Comparison of ENCODE assay signal across 1 cellular context in genomic region chr3:50568947-50569749, GRCh38.
A peak's percentile ranks its signal among the peaks of the same experiment; 100 is the strongest.
TF ChIP-seq lines count a peak whose summit lies in the region.

TSS of gene HEMK1 (plus strand) at chr3:50569522. CDS start at chr3:50571105, 1,583 bp downstream.

TF ChIP-seq in SK-N-SH, 30 proteins besides CTCF, POLR2A, EP300 and RAD21 (continued from another document):
- TF ChIP-seq EZH2phosphoT487 (IDR thresholded peaks at IDR 0.05; ENCODE audit: borderline replicate concordance, low read depth), result no peak
- TF ChIP-seq IRF3 (IDR thresholded peaks at IDR 0.05; ENCODE audit: low read depth, low read length), result no peak
- peak; percentile 54 for TF ChIP-seq USF1 (IDR thresholded peaks at IDR 0.05; ENCODE audit: borderline replicate concordance, low read depth)
- TF ChIP-seq RFX5 (IDR thresholded peaks at IDR 0.05; ENCODE audit: low read length), result no peak
- peak; percentile 32 for TF ChIP-seq TCF12 (IDR thresholded peaks at IDR 0.05)
- 0 out of 2 replicates have a peak, but pooled peaks have one; percentile 25 for TF ChIP-seq ZBTB33 (IDR thresholded peaks at IDR 0.05; ENCODE audit: borderline replicate concordance, low read depth)
- peak; percentile 59; the same call in 1 of the 2 replicates for TF ChIP-seq POLR2AphosphoS5 (IDR thresholded peaks at IDR 0.05; ENCODE audit: low read depth, low read length)
- no peak for TF ChIP-seq FOXJ3 (CRISPR knock-in tag; IDR thresholded peaks at IDR 0.05)
- TF ChIP-seq FOXM1 (IDR thresholded peaks at IDR 0.05; ENCODE audit: low read depth), result no peak
- no peak for TF ChIP-seq USF2 (IDR thresholded peaks at IDR 0.05; ENCODE audit: borderline replicate concordance, low read depth, low read length)
- TF ChIP-seq PBX3 (IDR thresholded peaks at IDR 0.05), result 0 out of 2 replicates have a peak, but pooled peaks have one; percentile 28
- no peak for TF ChIP-seq TEAD4 (IDR thresholded peaks at IDR 0.05; ENCODE audit: borderline replicate concordance, insufficient read depth)
